22 cellular contexts compared by ENCODE assay signal in genomic region chr22:26584010-26584409, GRCh38. TPM values are rescaled to one million over a fixed set of nuclear protein-coding genes. Genes with fewer than 3 reads are reported as not detected.
A peak's percentile ranks its signal among the peaks of the same experiment; 100 is the strongest.
DNase-seq lines count a peak whose midpoint lies in the region; ATAC-seq, FAIRE-seq and TF ChIP-seq lines count a peak whose summit lies in the region.
"Had no signal": no experiment of that assay in that cellular context is flagged by ENCODE, and none has a peak within 500 bp of the region (broad histone marks: within the 10 kb centered on the region; RNA-seq: fewer than 3 reads in every experiment).

No MANE protein-coding gene starts in this region.

- H3K79me2 ChIP-seq in K562 (ENCODE audit: control insufficient read depth, insufficient read depth, low read length), result peaks cover 99% of the 10 kb centered on the region
- H3K79me2 ChIP-seq in osteoblast (ENCODE audit: insufficient read depth, low read length), result peaks cover 93% of the 10 kb centered on the region

- peaks cover 2% of the 10 kb centered on the region for H3K9me1 ChIP-seq in K562 (ENCODE audit: control insufficient read depth, insufficient read depth, low read length)

- POLR2A ChIA-PET in HEK293 (lab: Yijun Ruan, JAX) (no interaction called here), K562 (lab: Yijun Ruan, JAX) (interaction anchor here (0.5 to 1.2 kb wide), 4 partner anchors 11 to 826 kb away, joined by 3 to 5 read pairs (median 3); no protein-coding TSS in a partner anchor)

- H3K27me3 Mint-ChIP-seq in CD4-positive, CD25-positive, alpha-beta regulatory T cell, result no peaks in the 10 kb centered on the region

- no peak overlapping the region for H3K4me3 ChIP-seq in CD4-positive, CD25-positive, alpha-beta regulatory T cell (ENCODE audit: low read depth, low read length)
- H3K4me3 ChIP-seq in HEK293 (ENCODE audit: low read depth, low read length) (no peak overlapping the region), K562 (no peak overlapping the region), osteoblast (ENCODE audit: insufficient read depth, low read length) (no peak overlapping the region)
- H3K4me3 ChIP-seq: testis had no signal

- no peaks in the 10 kb centered on the region for H3K9me3 ChIP-seq in CD4-positive, CD25-positive, alpha-beta regulatory T cell (ENCODE audit: control insufficient read depth in 2 of 2, low read length in 2 of 2)
- H3K9me3 ChIP-seq in HEK293 (ENCODE audit: control insufficient read depth, insufficient read depth, low read depth, low read length) (no peaks in the 10 kb centered on the region), K562 (replicated peaks; ENCODE audit: control insufficient read depth, insufficient read depth, low read depth, low read length) (no peaks in the 10 kb centered on the region), osteoblast (ENCODE audit: low read depth, low read length) (no peaks in the 10 kb centered on the region)
- H3K9me3 ChIP-seq: testis had no signal

- H4K20me1 ChIP-seq in K562 (replicated peaks; ENCODE audit: control insufficient read depth, insufficient read depth, low read length) (peaks cover 26% of the 10 kb centered on the region), osteoblast (ENCODE audit: insufficient read depth, low read length) (peaks cover 70% of the 10 kb centered on the region)

- no peaks in the 10 kb centered on the region for H3K27me3 ChIP-seq in CD4-positive, CD25-positive, alpha-beta regulatory T cell (ENCODE audit: control insufficient read depth, insufficient read depth, low read length)
- H3K27me3 ChIP-seq in K562 (ENCODE audit: control insufficient read depth in 2 of 2, insufficient read depth in 2 of 2, low read length in 2 of 2) (no peaks in the 10 kb centered on the region), osteoblast (ENCODE audit: insufficient read depth, low read length) (no peaks in the 10 kb centered on the region)
- H3K27me3 ChIP-seq: testis had no signal

- peak overlapping the region in 1 of 4 donors; percentile 81 for H3K4me3 Mint-ChIP-seq in CD4-positive, CD25-positive, alpha-beta regulatory T cell
- H3K4me3 Mint-ChIP-seq: nephron progenitor cell had no signal

- TF ChIP-seq POLR2A in K562 (conservative IDR thresholded peaks at IDR 0.05), result no peak

- no peak overlapping the region; a peak in 1 of 4 replicates for H3K9ac ChIP-seq in K562 (ENCODE audit: insufficient read depth in 1 of 2, low read depth in 2 of 2, low read length in 2 of 2)

- TF ChIP-seq EP300 in K562 (IDR thresholded peaks at IDR 0.05; ENCODE audit: low read length), result no peak

- no TSS peak for BruUV-seq in K562 (replicated peaks; lab: Mats Ljungman, UMichigan)

- peaks cover 9% of the 10 kb centered on the region for H3K36me3 ChIP-seq in CD4-positive, CD25-positive, alpha-beta regulatory T cell (ENCODE audit: control insufficient read depth, insufficient read depth, low read length)
- peaks cover 0 to 4% of the 10 kb centered on the region in 2 experiments; a peak in 1 of 3 replicates for H3K36me3 ChIP-seq in HEK293 (ENCODE audit: control insufficient read depth in 2 of 2, insufficient read depth in 1 of 2, low read length in 2 of 2)
- peaks cover 82% of the 10 kb centered on the region for H3K36me3 ChIP-seq in K562 (ENCODE audit: control insufficient read depth, insufficient read depth, low read length)
- H3K36me3 ChIP-seq in osteoblast (ENCODE audit: insufficient read depth, low read length), result peaks cover 34% of the 10 kb centered on the region

- H3K36me3 Mint-ChIP-seq in CD4-positive, CD25-positive, alpha-beta regulatory T cell, result no peaks in the 10 kb centered on the region

- WGBS in K562 (ENCODE audit: insufficient coverage, low coverage, missing lambda C conversion rate), result 75% methylated on average over 4 of the region's 4 CpGs

- H3K27ac Mint-ChIP-seq in CD4-positive, CD25-positive, alpha-beta regulatory T cell, result peak overlapping the region in 2 of 3 donors; percentile 88 to 96
- H3K27ac Mint-ChIP-seq: nephron progenitor cell had no signal

- peaks cover 0 to 1% (median 0%) of the 10 kb centered on the region in 7 donors for H3K9me3 Mint-ChIP-seq in CD4-positive, CD25-positive, alpha-beta regulatory T cell

- intact Hi-C loops in K562 (cut with micrococcal nuclease), result loop anchor here (10.0 kb wide), 1 partner anchor 99 kb away; the partner anchor contains the start of genes HPS4 and SRRD

- TF ChIP-seq CTCF in HEK293 (tag by site-specific recombination; IDR thresholded peaks at IDR 0.05) (no peak), K562 (IDR thresholded peaks at IDR 0.05 in 2 of 3, conservative IDR thresholded peaks at IDR 0.05 in 1 of 3; ENCODE audit: insufficient read depth in 2 of 3, low read depth in 1 of 3, low read length in 3 of 3) (no peak), osteoblast (IDR thresholded peaks at IDR 0.05; ENCODE audit: extremely low read depth, low read depth, low read length) (no peak)

- CTCF ChIA-PET in HEK293 (lab: Yijun Ruan, JAX), result interaction anchor here (0.6 to 1.4 kb wide), 4 partner anchors 12 to 84 kb away, joined by 3 to 5 read pairs (median 4); no protein-coding TSS in a partner anchor
- CTCF ChIA-PET in K562 (lab: Yijun Ruan, JAX; ENCODE audit: low intra/inter-chr PET ratio), result no interaction called here

- no peak for TF ChIP-seq RAD21 in K562 (CRISPR knock-in tag; conservative IDR thresholded peaks at IDR 0.05 in 1 of 2, IDR thresholded peaks at IDR 0.05 in 1 of 2)

- DNase-seq in CD4-positive, CD25-positive, alpha-beta regulatory T cell, result no peak
- DNase-seq in K562 (ENCODE audit: extremely low read depth in 1 of 4, low spot score in 3 of 4) (no peak), osteoblast (ENCODE audit: insufficient read length, low spot score, missing footprints) (no peak), NCI-H748 (lab: John Stamatoyannopoulos, UW; ENCODE audit: unreplicated experiment) (no peak), NCI-H510A treated with DMSO at 0.1 percent for 48 hours (lab: John Stamatoyannopoulos, UW) (no peak)
- no peak for DNase-seq in stimulated activated CD4-positive, alpha-beta T cell treated with anti-CD3 and anti-CD28 coated beads, Interleukin-4, amount 100 ng/mL, for 4 hours
- DNase-seq: activated gamma-delta T cell treated with Interleukin-2 at 50 U/mL for 16 hours; Calu3; caudate nucleus; erythroblast; mesendoderm; NCI-H146; NCI-H774; nephron progenitor cell; PC-3; stimulated activated CD8-positive, alpha-beta memory T cell treated with anti-CD3 and anti-CD28 coated beads, Interleukin-4, amount 100 ng/mL, for 48 hours; T1000; testis had no signal

- H3K27ac ChIP-seq in CD4-positive, CD25-positive, alpha-beta regulatory T cell (ENCODE audit: insufficient read depth, low read length, poor library complexity, severe bottlenecking), result no peak overlapping the region
- H3K27ac ChIP-seq in HEK293 (ENCODE audit: extremely low read depth, low read depth, low read length) (no peak overlapping the region), K562 (ENCODE audit: extremely low read depth, low read depth, low read length) (no peak overlapping the region; the same call in 2 of the 3 replicates), osteoblast (ENCODE audit: low read depth, low read length) (peak overlapping the region; percentile 43)

- no peak for ATAC-seq in CD4-positive, CD25-positive, alpha-beta regulatory T cell (ENCODE audit: low read depth in 2 of 2)
- ATAC-seq in K562, result no peak
- ATAC-seq: PC-3 had no signal

- FAIRE-seq in K562 (lab: Jason Lieb, UNC), result no peak
- FAIRE-seq: frontal cortex had no signal

- in situ Hi-C loops in K562 (cut with MboI), result no loop called here

- H3K4me1 Mint-ChIP-seq in CD4-positive, CD25-positive, alpha-beta regulatory T cell, result peaks cover 14 to 86% (median 58%) of the 10 kb centered on the region in 4 donors

- H3K4me1 ChIP-seq in CD4-positive, CD25-positive, alpha-beta regulatory T cell (ENCODE audit: control insufficient read depth, insufficient read depth, low read length, poor library complexity, severe bottlenecking), result peaks cover 51% of the 10 kb centered on the region
- H3K4me1 ChIP-seq in HEK293 (ENCODE audit: control insufficient read depth, insufficient read depth, low read length) (no peaks in the 10 kb centered on the region), K562 (replicated peaks in 1 of 2; ENCODE audit: control insufficient read depth in 2 of 2, insufficient read depth in 2 of 2, low read length in 2 of 2) (peaks cover 17 to 27% of the 10 kb centered on the region in 2 experiments; a peak in 4 of 5 replicates), osteoblast (ENCODE audit: insufficient read depth, low read length) (peaks cover 28% of the 10 kb centered on the region)

- H2AFZ ChIP-seq in K562 (ENCODE audit: low read depth, low read length) (no peak overlapping the region), osteoblast (ENCODE audit: low read length) (no peak overlapping the region)

- H3K4me2 ChIP-seq in K562 (ENCODE audit: insufficient read depth, low read length), result no peak overlapping the region
- H3K4me2 ChIP-seq in osteoblast (ENCODE audit: insufficient read depth, low read length), result no peak overlapping the region

RNA-seq across cellular contexts. Expression of gene TPST2, which starts 5.9 kb away (rescaled TPM):
- total RNA-seq in CD4-positive, CD25-positive, alpha-beta regulatory T cell, result 36.0 TPM
- polyA plus RNA-seq in CD4-positive, CD25-positive, alpha-beta regulatory T cell, result 10 to 100 TPM; 48.1 to 64.6 (median 59.3) TPM
- total RNA-seq in K562 (2011; cell fraction: chromatin; rRNA removed; ENCODE audit: low replicate concordance), result 183 and 357 TPM in 2 replicates
- 260 and 261 TPM in 2 replicates for total RNA-seq in K562 (2011; cell fraction: nucleolus; rRNA removed)
- total RNA-seq in K562 (2011; cell fraction: nucleoplasm; rRNA removed), result 278 and 313 TPM in 2 replicates
- total RNA-seq in K562 (2014; rRNA removed), result 73.7 and 94.7 TPM in 2 replicates
- 26.3 and 26.6 TPM in 2 replicates for total RNA-seq in K562 (2014; rRNA removed; fragmentation: Illumina TruSeq; extraction: Trizol)
- 34.7 and 38.8 TPM in 2 replicates for total RNA-seq in K562 (2015; rRNA removed; fragmentation: Illumina TruSeq; extraction: Trizol)
- 88.7 and 92.1 TPM in 2 replicates for total RNA-seq in K562 (2021)
- polyA plus RNA-seq in K562 (2011; rRNA removed), result 123 and 126 TPM in 2 replicates
- polyA plus RNA-seq in K562 (2011; cell fraction: cytosol; rRNA removed), result 164 and 307 TPM in 2 replicates
- 121 and 197 TPM in 2 replicates for polyA plus RNA-seq in K562 (2011; cell fraction: nucleus; rRNA removed)
- polyA plus RNA-seq in K562 (2012), result 61.7 and 68.9 TPM in 2 replicates
- 60.1 and 64.7 TPM in 2 replicates for polyA plus RNA-seq in K562 (2014; fragmentation: Illumina TruSeq; extraction: Trizol)
- polyA plus RNA-seq in K562 (2014; fragmentation: Nextera tagmentation; extraction: Ambion mirVana), result 10 to 100 TPM; 14.2 to 18.2 TPM
- 85.0 and 92.3 TPM in 2 replicates for polyA plus RNA-seq in K562 (2014; rRNA removed)
- 55.9 and 90.2 TPM in 2 replicates for polyA minus RNA-seq in K562 (2011; rRNA and poly(A)+ RNA removed)
- polyA minus RNA-seq in K562 (2011; cell fraction: cytosol; rRNA and poly(A)+ RNA removed), result 71.9 and 98.8 TPM in 2 replicates
- 53.2 and 63.2 TPM in 2 replicates for polyA minus RNA-seq in K562 (2011; cell fraction: nucleus; rRNA and poly(A)+ RNA removed)
- total RNA-seq in osteoblast, result 98.4 and 100 TPM in 2 replicates

RNA-seq across cellular contexts. Expression of gene CRYBB1, which starts 33.8 kb away (rescaled TPM):
- total RNA-seq in CD4-positive, CD25-positive, alpha-beta regulatory T cell, result not detected
- not detected for polyA plus RNA-seq in CD4-positive, CD25-positive, alpha-beta regulatory T cell
- total RNA-seq in K562 (2011; cell fraction: chromatin; rRNA removed; ENCODE audit: low replicate concordance), result not detected in 2 replicates
- total RNA-seq in K562 (2011; cell fraction: nucleolus; rRNA removed), result not detected in 2 replicates
- not detected in 2 replicates for total RNA-seq in K562 (2011; cell fraction: nucleoplasm; rRNA removed)
- total RNA-seq in K562 (2014; rRNA removed) (0.29 and 0.45 TPM in 2 replicates), K562 (2014; rRNA removed; fragmentation: Illumina TruSeq; extraction: Trizol) (not detected in 2 replicates), K562 (2015; rRNA removed; fragmentation: Illumina TruSeq; extraction: Trizol) (not detected in 2 replicates), K562 (2021) (0.16 and 0.22 TPM in 2 replicates), osteoblast (not detected in 2 replicates)
- polyA plus RNA-seq in K562 (2011; rRNA removed) (0.12 and 0.17 TPM in 2 replicates), K562 (2014; fragmentation: Illumina TruSeq; extraction: Trizol) (0.26 and 0.33 TPM in 2 replicates), K562 (2014; fragmentation: Nextera tagmentation; extraction: Ambion mirVana) (under 1 TPM; 0.18 to 0.41 TPM), K562 (2014; rRNA removed) (0.38 and 0.42 TPM in 2 replicates)
- 0.53 and 1.1 TPM in 2 replicates for polyA plus RNA-seq in K562 (2011; cell fraction: cytosol; rRNA removed)
- not detected in 2 replicates for polyA plus RNA-seq in K562 (2011; cell fraction: nucleus; rRNA removed)
- polyA plus RNA-seq in K562 (2012), result 0.12 and 0.42 TPM in 2 replicates
- polyA minus RNA-seq in K562 (2011; rRNA and poly(A)+ RNA removed), result not detected in 2 replicates
- not detected in 2 replicates for polyA minus RNA-seq in K562 (2011; cell fraction: cytosol; rRNA and poly(A)+ RNA removed)
- not detected in 2 replicates for polyA minus RNA-seq in K562 (2011; cell fraction: nucleus; rRNA and poly(A)+ RNA removed)
- total RNA-seq: Calu3, M059J, PC-3, SK-MEL-5, testis had no signal

RNA-seq across cellular contexts. Expression of gene CRYBA4, which starts 37.8 kb away (rescaled TPM):
- not detected for total RNA-seq in CD4-positive, CD25-positive, alpha-beta regulatory T cell
- polyA plus RNA-seq in CD4-positive, CD25-positive, alpha-beta regulatory T cell, result under 1 TPM in 1 of 4 donors, not detected in 3; 0.59 TPM
- 0.56 TPM in 1 of 2 replicates, not detected in the other for total RNA-seq in K562 (2011; cell fraction: chromatin; rRNA removed; ENCODE audit: low replicate concordance)
- total RNA-seq in K562 (2011; cell fraction: nucleolus; rRNA removed), result 0.67 TPM in 1 of 2 replicates, not detected in the other
- not detected in 2 replicates for total RNA-seq in K562 (2011; cell fraction: nucleoplasm; rRNA removed)
- total RNA-seq in K562 (2014; rRNA removed), result 0.73 and 1.6 TPM in 2 replicates
- 0.32 and 0.76 TPM in 2 replicates for total RNA-seq in K562 (2014; rRNA removed; fragmentation: Illumina TruSeq; extraction: Trizol)
- 0.34 and 0.69 TPM in 2 replicates for total RNA-seq in K562 (2015; rRNA removed; fragmentation: Illumina TruSeq; extraction: Trizol)
- total RNA-seq in K562 (2021), result 3.3 and 3.9 TPM in 2 replicates
- 1.7 and 1.9 TPM in 2 replicates for polyA plus RNA-seq in K562 (2011; rRNA removed)
- polyA plus RNA-seq in K562 (2011; cell fraction: cytosol; rRNA removed), result 0.47 and 1.5 TPM in 2 replicates
- 0.35 and 1.1 TPM in 2 replicates for polyA plus RNA-seq in K562 (2011; cell fraction: nucleus; rRNA removed)
- 1.7 and 2.1 TPM in 2 replicates for polyA plus RNA-seq in K562 (2012)
- polyA plus RNA-seq in K562 (2014; fragmentation: Illumina TruSeq; extraction: Trizol), result 0.59 and 0.60 TPM in 2 replicates
- 1 to 10 TPM; 1.6 to 2.1 TPM for polyA plus RNA-seq in K562 (2014; fragmentation: Nextera tagmentation; extraction: Ambion mirVana)
- polyA plus RNA-seq in K562 (2014; rRNA removed), result 0.93 and 2.1 TPM in 2 replicates
- not detected in 2 replicates for polyA minus RNA-seq in K562 (2011; rRNA and poly(A)+ RNA removed)
- polyA minus RNA-seq in K562 (2011; cell fraction: cytosol; rRNA and poly(A)+ RNA removed), result not detected in 2 replicates
- not detected in 2 replicates for polyA minus RNA-seq in K562 (2011; cell fraction: nucleus; rRNA and poly(A)+ RNA removed)
- not detected in 2 replicates for total RNA-seq in osteoblast
- total RNA-seq: Calu3, frontal cortex, M059J, PC-3 had no signal
